2 cellular contexts compared by ENCODE assay signal in genomic region chr9:99471033-99471432, GRCh38.
A peak's percentile ranks its signal among the peaks of the same experiment; 100 is the strongest.
TF ChIP-seq lines count a peak whose summit lies in the region.

No MANE protein-coding gene starts in this region.

TF ChIP-seq in SK-N-SH, 30 proteins besides CTCF, POLR2A, EP300 and RAD21 (continued from another document):
- TF ChIP-seq TAF1 (IDR thresholded peaks at IDR 0.05; ENCODE audit: borderline replicate concordance, low read depth, low read length): no peak
- no peak for TF ChIP-seq JUND (IDR thresholded peaks at IDR 0.05)
- no peak for TF ChIP-seq NFIC (IDR thresholded peaks at IDR 0.05; ENCODE audit: borderline replicate concordance)
- TF ChIP-seq PBX3 (IDR thresholded peaks at IDR 0.05): no peak
- TF ChIP-seq ELF1 (IDR thresholded peaks at IDR 0.05): no peak
- TF ChIP-seq GATA2 (CRISPR knock-in tag; IDR thresholded peaks at IDR 0.05): peak; percentile 75
- no peak for TF ChIP-seq YY1 (IDR thresholded peaks at IDR 0.05; ENCODE audit: low read depth)
- TF ChIP-seq CHD2 (IDR thresholded peaks at IDR 0.05; ENCODE audit: low read length, partially characterized antibody): peak; percentile 55
- no peak for TF ChIP-seq USF1 (IDR thresholded peaks at IDR 0.05; ENCODE audit: borderline replicate concordance, low read depth)

TF ChIP-seq in SK-N-SH treated with all-trans-retinoic acid at 6 μM for 48 hours, 23 proteins besides CTCF, POLR2A, EP300 and RAD21 (continued from another document):
- TF ChIP-seq CSRNP3 (CRISPR knock-in tag; IDR thresholded peaks at IDR 0.05) (no peak), ZFP3 (CRISPR knock-in tag; IDR thresholded peaks at IDR 0.05) (no peak), TSHZ2 (CRISPR knock-in tag; IDR thresholded peaks at IDR 0.05) (no peak), RARB (CRISPR knock-in tag; IDR thresholded peaks at IDR 0.05) (no peak), ESRRG (CRISPR knock-in tag; IDR thresholded peaks at IDR 0.05) (no peak), ZNF8 (CRISPR knock-in tag; IDR thresholded peaks at IDR 0.05) (no peak), PPARA (CRISPR knock-in tag; IDR thresholded peaks at IDR 0.05; ENCODE audit: borderline replicate concordance) (no peak), SNAI2 (CRISPR knock-in tag; IDR thresholded peaks at IDR 0.05) (no peak), ZFP30 (CRISPR knock-in tag; IDR thresholded peaks at IDR 0.05) (no peak), ZC3H10 (CRISPR knock-in tag; IDR thresholded peaks at IDR 0.05) (no peak), POU6F1 (CRISPR knock-in tag; IDR thresholded peaks at IDR 0.05; ENCODE audit: borderline replicate concordance, low read depth) (no peak)
